In genomic region chr12:64004639-64005038, GRCh38 we compare ENCODE assay signal across 12 cellular contexts.
"Had no signal": no experiment of that assay in that cellular context is flagged by ENCODE, and none has a peak within 500 bp of the region (broad histone marks: within the 10 kb centered on the region; RNA-seq: fewer than 3 reads in every experiment).

No MANE protein-coding gene starts in this region.

- H3K4me3 ChIP-seq: cardiac muscle cell, dorsolateral prefrontal cortex, left ventricle myocardium inferior, suprapubic skin, vagina had no signal

- DNase-seq: activated CD4-positive, alpha-beta T cell treated with anti-CD3 and anti-CD28 coated beads, Interleukin-2, amount 50 U/mL, for 48 hours; activated naive CD4-positive, alpha-beta T cell treated with Interleukin-2 at 50 U/mL for 16 hours; activated naive CD8-positive, alpha-beta T cell treated with anti-CD3 and anti-CD28 coated beads, Interleukin-2, amount 10 ng/mL, durations not matched to agents 7 days and 5 days; dorsolateral prefrontal cortex; kidney glomerular epithelial cell; left ventricle myocardium inferior; mammary epithelial cell; SW 1271; T-helper 2 cell had no signal
